1 cellular context compared by ENCODE assay signal in genomic region chr3:18086078-18086477, GRCh38.
TF ChIP-seq lines count a peak whose summit lies in the region.

No MANE protein-coding gene starts in this region.

TF ChIP-seq in WTC11, 78 proteins besides CTCF, POLR2A, EP300 and RAD21 (continued from another document):
- TF ChIP-seq ATF6 (CRISPR knock-in tag; IDR thresholded peaks at IDR 0.05) = no peak
- no peak for TF ChIP-seq FOXP1 (CRISPR knock-in tag; IDR thresholded peaks at IDR 0.05; ENCODE audit: borderline replicate concordance)
- TF ChIP-seq FOXK1 (CRISPR knock-in tag; IDR thresholded peaks at IDR 0.05) = no peak
- no peak for TF ChIP-seq ZNF138 (CRISPR knock-in tag; conservative IDR thresholded peaks at IDR 0.05)
- no peak for TF ChIP-seq ZNF219 (CRISPR knock-in tag; IDR thresholded peaks at IDR 0.05; ENCODE audit: borderline replicate concordance)
- no peak for TF ChIP-seq PRRX2 (CRISPR knock-in tag; IDR thresholded peaks at IDR 0.05)
- TF ChIP-seq KAT7 (CRISPR knock-in tag; IDR thresholded peaks at IDR 0.05; ENCODE audit: borderline replicate concordance) = no peak
- TF ChIP-seq ZNF263 (CRISPR knock-in tag; IDR thresholded peaks at IDR 0.05; ENCODE audit: low read depth) = no peak
- TF ChIP-seq GRHL2 (CRISPR knock-in tag; IDR thresholded peaks at IDR 0.05; ENCODE audit: insufficient replicate concordance, severe bottlenecking) = no peak
